25 cellular contexts compared by ENCODE assay signal in the genomic region with DNA sequence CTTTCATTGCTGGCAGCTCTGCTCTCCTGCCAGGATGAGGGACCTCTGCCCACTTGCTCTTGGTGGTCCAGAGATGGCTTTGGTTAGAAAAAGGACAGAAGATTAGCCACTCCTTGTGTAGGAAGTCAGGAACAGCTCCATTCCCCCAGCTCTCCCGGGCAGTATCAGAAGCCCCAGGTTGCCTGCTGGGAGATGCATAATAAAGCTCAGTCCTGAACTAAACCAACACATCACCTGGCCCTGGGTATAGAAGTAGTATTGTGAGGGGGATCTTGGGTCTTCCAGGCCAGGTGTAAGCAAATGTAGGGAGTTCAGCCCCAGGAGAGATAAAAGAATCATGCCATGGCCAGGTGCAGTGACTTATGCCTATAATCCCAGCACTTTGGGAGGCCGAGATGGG. TPM values are rescaled to one million over a fixed set of nuclear protein-coding genes. Genes with fewer than 3 reads are reported as not detected.
"Had no signal": no experiment of that assay in that cellular context is flagged by ENCODE, and none has a peak within 500 bp of the region (broad histone marks: within the 10 kb centered on the region; RNA-seq: fewer than 3 reads in every experiment).

No MANE protein-coding gene starts in this region.

- FAIRE-seq: endometrium, frontal cortex, kidney, pancreas, small intestine had no signal

- H3K9me3 Mint-ChIP-seq: immature natural killer cell; natural killer cell treated with Interleukin-12 subunit alpha and Interleukin-12 subunit beta and Interleukin-15 and Interleukin-18, amount 100 ng/mL, for 72 hours had no signal

- H3K9me3 ChIP-seq: heart right ventricle, pancreas had no signal

- H3K27me3 ChIP-seq: heart right ventricle, pancreas had no signal

- ATAC-seq: esophagus mucosa; heart right ventricle; left cardiac atrium; left ventricle myocardium superior; natural killer cell treated with Interleukin-12 subunit alpha and Interleukin-12 subunit beta and Interleukin-15 and Interleukin-18, amount 100 ng/mL, for 72 hours; pancreas; right cardiac atrium had no signal

- DNase-seq: effector memory CD4-positive, alpha-beta T cell; heart right ventricle; hypothalamus; immature natural killer cell; kidney; left cardiac atrium; left ventricle myocardium superior; mesenchymal stem cell; midbrain; occipital lobe; right cardiac atrium; small intestine; stimulated activated CD4-positive, alpha-beta T cell treated with anti-CD3 and anti-CD28 coated beads, Interleukin-12 subunit alpha, Interleukin-12 subunit beta, amount 100 ng/mL, for 4 hours; stimulated activated naive CD4-positive, alpha-beta T cell; trophoblast cell had no signal

- H3K27ac ChIP-seq: heart right ventricle, pancreas had no signal

- H3K4me1 Mint-ChIP-seq: immature natural killer cell had no signal

- H3K4me3 Mint-ChIP-seq: immature natural killer cell; natural killer cell treated with Interleukin-12 subunit alpha and Interleukin-12 subunit beta and Interleukin-15 and Interleukin-18, amount 100 ng/mL, for 72 hours had no signal

- H3K27ac Mint-ChIP-seq: immature natural killer cell; natural killer cell treated with Interleukin-12 subunit alpha and Interleukin-12 subunit beta and Interleukin-15 and Interleukin-18, amount 100 ng/mL, for 72 hours; progenitor cell of endocrine pancreas had no signal

- H3K4me1 ChIP-seq: heart right ventricle, pancreas had no signal

- H3K27me3 Mint-ChIP-seq: natural killer cell treated with Interleukin-12 subunit alpha and Interleukin-12 subunit beta and Interleukin-15 and Interleukin-18, amount 100 ng/mL, for 72 hours; progenitor cell of endocrine pancreas had no signal

- H3K4me3 ChIP-seq: heart right ventricle, lung, pancreas had no signal

RNA-seq across cellular contexts. Expression of a gene that starts 52.4 kb away (rescaled TPM):
- total RNA-seq: esophagus mucosa; fibroblast of lung; glomerular endothelial cell; heart right ventricle; kidney; left cardiac atrium; left ventricle myocardium superior; lung; natural killer cell treated with Interleukin-12 subunit alpha and Interleukin-12 subunit beta and Interleukin-15 and Interleukin-18, amount 100 ng/mL, for 72 hours; pancreas; progenitor cell of endocrine pancreas; right cardiac atrium; urinary bladder had no signal
- polyA plus RNA-seq: fibroblast of lung, heart right ventricle, immature natural killer cell, right cardiac atrium, urinary bladder had no signal
